Comparison of ENCODE assay signal across 21 cellular contexts in genomic region chr6:38153946-38154345, GRCh38.
"Had no signal": no experiment of that assay in that cellular context is flagged by ENCODE, and none has a peak within 500 bp of the region (broad histone marks: within the 10 kb centered on the region; RNA-seq: fewer than 3 reads in every experiment).

No MANE protein-coding gene starts in this region.

- ATAC-seq: activated naive CD8-positive, alpha-beta T cell treated with anti-CD3 and anti-CD28 coated beads, Interleukin-2, amount 50 U/mL, for 24 hours; stimulated activated naive CD8-positive, alpha-beta T cell treated with anti-CD3 and anti-CD28 coated beads, Interleukin-15, Interleukin-2, amounts not matched to agents 100 U/mL and 50 U/mL, for 24 hours had no signal

- H3K27ac ChIP-seq: epithelial cell of prostate, tibial nerve, vagina had no signal

- H3K9me3 Mint-ChIP-seq: activated CD4-positive, alpha-beta T cell treated with anti-CD3 and anti-CD28 coated beads, Interleukin-2, amount 10 ng/mL, durations not matched to agents 7 days and 5 days; activated naive CD8-positive, alpha-beta T cell treated with anti-CD3 and anti-CD28 coated beads, Interleukin-2, amount 50 U/mL, for 24 hours; endodermal cell; T-helper 2 cell treated with Interferon-gamma antibody and Interleukin-4, amounts not matched to agents 5 μg/mL and 100 μg/mL, for 36 hours had no signal

- H3K4me1 Mint-ChIP-seq: activated CD4-positive, alpha-beta T cell treated with anti-CD3 and anti-CD28 coated beads, Interleukin-2, amount 10 ng/mL, durations not matched to agents 7 days and 5 days; activated naive CD8-positive, alpha-beta T cell treated with anti-CD3 and anti-CD28 coated beads, Interleukin-2, amount 50 U/mL, for 24 hours had no signal

- H3K9me3 ChIP-seq: tibial nerve, vagina had no signal

- H3K4me3 ChIP-seq: dorsolateral prefrontal cortex, lung, tibial nerve, vagina had no signal

- H3K27me3 ChIP-seq: dorsolateral prefrontal cortex, tibial nerve, vagina had no signal

- H3K27me3 Mint-ChIP-seq: activated CD4-positive, alpha-beta T cell treated with anti-CD3 and anti-CD28 coated beads, Interleukin-2, amount 10 ng/mL, durations not matched to agents 7 days and 5 days; activated naive CD8-positive, alpha-beta T cell treated with anti-CD3 and anti-CD28 coated beads, Interleukin-2, amount 50 U/mL, for 24 hours had no signal

- DNase-seq: activated CD4-positive, alpha-beta T cell treated with anti-CD3 and anti-CD28 coated beads, Interleukin-2, amount 10 ng/mL, durations not matched to agents 7 days and 5 days; activated CD4-positive, CD25-positive, alpha-beta regulatory T cell; activated CD8-positive, alpha-beta memory T cell treated with anti-CD3 and anti-CD28 coated beads, Interleukin-2, amount 50 U/mL, for 4 hours; activated naive CD4-positive, alpha-beta T cell treated with anti-CD3 and anti-CD28 coated beads for 36 hours; activated naive CD8-positive, alpha-beta T cell treated with anti-CD3 and anti-CD28 coated beads, Interleukin-2, amount 50 U/mL, for 24 hours; anterior cingulate cortex; caudate nucleus; foreskin fibroblast; stimulated activated CD4-positive, alpha-beta T cell treated with anti-CD3 and anti-CD28 coated beads, Interleukin-12 subunit alpha, Interleukin-12 subunit beta, amount 100 ng/mL, for 4 hours; stimulated activated CD4-positive, alpha-beta T cell treated with anti-CD3 and anti-CD28 coated beads, Interleukin-1b, Interleukin-23, amount 100 ng/mL, for 48 hours; stimulated activated naive CD8-positive, alpha-beta T cell treated with anti-CD3 and anti-CD28 coated beads, Interleukin-15, Interleukin-2, amounts not matched to agents 100 U/mL and 50 U/mL, for 24 hours; substantia nigra had no signal

- H3K27ac Mint-ChIP-seq: activated CD4-positive, alpha-beta T cell treated with anti-CD3 and anti-CD28 coated beads, Interleukin-2, amount 10 ng/mL, durations not matched to agents 7 days and 5 days; activated naive CD4-positive, alpha-beta T cell treated with anti-CD3 and anti-CD28 coated beads for 36 hours; activated naive CD8-positive, alpha-beta T cell treated with anti-CD3 and anti-CD28 coated beads, Interleukin-2, amount 50 U/mL, for 24 hours; endodermal cell; mesothelial cell of epicardium; T-helper 2 cell treated with Interferon-gamma antibody and Interleukin-4, amounts not matched to agents 5 μg/mL and 100 μg/mL, for 36 hours had no signal

- H3K4me3 Mint-ChIP-seq: activated CD4-positive, alpha-beta T cell treated with anti-CD3 and anti-CD28 coated beads, Interleukin-2, amount 10 ng/mL, durations not matched to agents 7 days and 5 days; activated naive CD4-positive, alpha-beta T cell treated with anti-CD3 and anti-CD28 coated beads for 36 hours; activated naive CD8-positive, alpha-beta T cell treated with anti-CD3 and anti-CD28 coated beads, Interleukin-2, amount 50 U/mL, for 24 hours; brain; endodermal cell; mesothelial cell of epicardium; T-helper 2 cell treated with Interferon-gamma antibody and Interleukin-4, amounts not matched to agents 5 μg/mL and 100 μg/mL, for 36 hours had no signal
